Comparison of ENCODE assay signal across 8 cellular contexts in genomic region chr3:187112934-187113793, GRCh38. TPM values are rescaled to one million over a fixed set of nuclear protein-coding genes. Genes with fewer than 3 reads are reported as not detected.
DNase-seq lines count a peak whose midpoint lies in the region; ATAC-seq and TF ChIP-seq lines count a peak whose summit lies in the region.

No MANE protein-coding gene starts in this region.

- H3K4me2 ChIP-seq in BLaER1, result 0 out of 2 replicates have a peak overlapping the region, but pooled peaks have one; percentile 22

- H3K27me3 ChIP-seq in BLaER1 (no peaks in the 10 kb centered on the region), RWPE2 (ENCODE audit: insufficient read depth, poor library complexity, severe bottlenecking) (no peaks in the 10 kb centered on the region), stomach (no peaks in the 10 kb centered on the region)

- H3K36me3 ChIP-seq in BLaER1 (peaks cover 10% of the 10 kb centered on the region; the same call in 1 of the 2 replicates), RWPE2 (ENCODE audit: low read depth) (no peaks in the 10 kb centered on the region), stomach (no peaks in the 10 kb centered on the region)

- H3K9ac ChIP-seq in BLaER1, result no peak overlapping the region

- intact Hi-C loops in stomach (cut with DNase I; ENCODE audit: low total_unique reads), result no loop called here

- peaks cover 9% of the 10 kb centered on the region for H3K4me1 ChIP-seq in BLaER1
- H3K4me1 ChIP-seq in RWPE2 (ENCODE audit: insufficient read depth, poor library complexity, severe bottlenecking), result no peaks in the 10 kb centered on the region
- H3K4me1 ChIP-seq in stomach, result no peaks in the 10 kb centered on the region

- 29 to 43% (median 33%) methylated on average over 2 of the region's 2 CpGs for WGBS in stomach, 5 donors

- no peaks in the 10 kb centered on the region for H3K9me3 ChIP-seq in BLaER1
- H3K9me3 ChIP-seq in RWPE2 (ENCODE audit: severe bottlenecking), result no peaks in the 10 kb centered on the region
- H3K9me3 ChIP-seq in stomach, result no peaks in the 10 kb centered on the region

- H3K4me3 ChIP-seq in BLaER1 (no peak overlapping the region), RWPE2 (ENCODE audit: severe bottlenecking) (no peak overlapping the region), foreskin fibroblast (ENCODE audit: low read depth in 1 of 2, low read length in 2 of 2) (no peak overlapping the region), stomach (no peak overlapping the region)

- no peaks in the 10 kb centered on the region for H4K20me1 ChIP-seq in BLaER1

- in situ Hi-C loops in GM13977 (cut with MboI; ENCODE audit: low pct_unique_long_range_greater_than_20kb, low sequenced_read_pairs, unreplicated experiment), result loop anchor here (10.0 kb wide), 1 partner anchor 52 kb away; no protein-coding TSS in a partner anchor

- ATAC-seq in RWPE2 (ENCODE audit: low read depth), result no peak
- no peak for ATAC-seq in GM19023 (IDR thresholded peaks at IDR 0.05; ENCODE audit: unreplicated experiment)
- no peak for ATAC-seq in HG03196 (IDR thresholded peaks at IDR 0.05; ENCODE audit: unreplicated experiment)

- DNase-seq in GM13977 (ENCODE audit: low spot score), result no peak
- DNase-seq in RWPE2 (ENCODE audit: low spot score), result no peak
- DNase-seq in foreskin fibroblast, result peak; percentile 20 to 67
- no peak for DNase-seq in stomach
- no peak for DNase-seq in activated T-cell treated with anti-CD3 and anti-CD28 coated beads for 4 hours

- TF ChIP-seq POLR2A in stomach (IDR thresholded peaks at IDR 0.05), result no peak

- TF ChIP-seq CTCF in GM13977 (IDR thresholded peaks at IDR 0.05; ENCODE audit: extremely low read depth, insufficient read depth, missing control alignments) (peak; percentile 65), RWPE2 (IDR thresholded peaks at IDR 0.05; ENCODE audit: poor library complexity, severe bottlenecking) (peak; percentile 78), foreskin fibroblast (IDR thresholded peaks at IDR 0.05; ENCODE audit: low read depth, low read length) (peak; percentile 36), stomach (IDR thresholded peaks at IDR 0.05) (peak in 5 of 7 experiments; percentile 13 to 54 (median 43))

- H3K27ac ChIP-seq in BLaER1 (no peak overlapping the region), RWPE2 (ENCODE audit: poor library complexity, severe bottlenecking) (no peak overlapping the region), stomach (no peak overlapping the region)

- no peak for TF ChIP-seq EP300 in stomach (IDR thresholded peaks at IDR 0.05)

RNA-seq across cellular contexts. Expression of gene RPL39L, which starts 26.1 kb away (rescaled TPM):
- total RNA-seq in stomach, result 1 to 10 TPM in 4 of 5 donors, not detected in 1; 2.0 to 4.8 (median 2.9) TPM
- polyA plus RNA-seq in stomach, result 10 to 100 TPM; 10.1 to 13.7 (median 11.9) TPM

Comparison
In these comparisons a context has a peak if more than half of its experiments do, and no peak if none do; other contexts are left out.
1. DNase-seq: peak in foreskin fibroblast (2 of 2); none in GM13977 (single experiment), RWPE2 (single experiment), stomach (single experiment) and activated T-cell treated with anti-CD3 and anti-CD28 coated beads for 4 hours (single experiment).
2. Peak in every context shown above with its lines, with median percentiles within 50 percentile points of each other: CTCF ChIP-seq.